Comparison of ENCODE assay signal across 1 cellular context in genomic region chr1:228472655-228473054, GRCh38.
TF ChIP-seq lines count a peak whose summit lies in the region.

No MANE protein-coding gene starts in this region.

TF ChIP-seq in GM12878, 131 proteins besides CTCF, POLR2A, EP300 and RAD21:
- peak; percentile 49; the same call in 1 of the 2 replicates for TF ChIP-seq NR2F1 (conservative IDR thresholded peaks at IDR 0.05)
- no peak for TF ChIP-seq GABPA (IDR thresholded peaks at IDR 0.05; ENCODE audit: low read depth)
- TF ChIP-seq NR2C1 (IDR thresholded peaks at IDR 0.05): 0 out of 2 replicates have a peak, but pooled peaks have one; percentile 8
- TF ChIP-seq REST (IDR thresholded peaks at IDR 0.05; ENCODE audit: low read depth, low read length): no peak
- no peak for TF ChIP-seq SKIL (IDR thresholded peaks at IDR 0.05; ENCODE audit: low read depth, poor library complexity, severe bottlenecking)
TF ChIP-seq in GM12878: peak in this region for 2.
